8 cellular contexts compared by ENCODE assay signal in the genomic region with DNA sequence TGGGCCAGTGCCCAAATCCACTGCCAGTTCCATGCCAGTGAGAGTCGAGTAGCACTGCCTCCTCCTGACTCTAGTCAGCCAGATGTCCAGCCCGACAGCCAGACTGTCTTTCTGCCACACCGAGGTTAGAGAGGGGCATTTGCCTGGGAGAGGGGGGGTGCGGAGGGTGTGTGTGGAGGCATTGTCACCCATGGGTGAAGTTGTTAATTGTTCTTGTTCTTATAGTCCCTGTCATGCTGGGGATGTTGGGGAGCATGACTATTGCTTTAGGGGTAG. TPM values are rescaled to one million over a fixed set of nuclear protein-coding genes. Genes with fewer than 3 reads are reported as not detected.
A peak's percentile ranks its signal among the peaks of the same experiment; 100 is the strongest.
DNase-seq lines count a peak whose midpoint lies in the region; ATAC-seq and TF ChIP-seq lines count a peak whose summit lies in the region.

No MANE protein-coding gene starts in this region.

- peak overlapping the region; percentile 83 for H3K9ac ChIP-seq in mesendoderm (ENCODE audit: low read length)

- H3K36me3 ChIP-seq in cardiac muscle cell (peaks cover 18% of the 10 kb centered on the region), brain microvascular endothelial cell (replicated peaks) (peaks cover 27% of the 10 kb centered on the region), mesendoderm (ENCODE audit: control insufficient read depth, insufficient read depth, low read length) (no peaks in the 10 kb centered on the region), upper lobe of right lung (peaks cover 38% of the 10 kb centered on the region)

- intact Hi-C loops in Right ventricle myocardium superior (cut with DNase I): no loop called here
- intact Hi-C loops in upper lobe of right lung (cut with DNase I): no loop called here

- no peak overlapping the region for H4K5ac ChIP-seq in mesendoderm (ENCODE audit: low read length)

- no peak overlapping the region for H2BK5ac ChIP-seq in mesendoderm (ENCODE audit: low read length)

- DNase-seq in cardiac muscle cell (ENCODE audit: low read depth in 1 of 2, low spot score in 1 of 2) (no peak), Right ventricle myocardium superior (no peak), brain microvascular endothelial cell (no peak), mesendoderm (no peak), upper lobe of right lung (no peak), Ammon's horn (ENCODE audit: low spot score) (no peak)

- H3K4me1 ChIP-seq in cardiac muscle cell (ENCODE audit: low read depth) (peaks cover 16% of the 10 kb centered on the region), mesendoderm (ENCODE audit: control insufficient read depth, low read depth, low read length) (peaks cover 15% of the 10 kb centered on the region), upper lobe of right lung (peaks cover 38% of the 10 kb centered on the region)

- H3K79me1 ChIP-seq in mesendoderm (ENCODE audit: low read length): peaks cover 20% of the 10 kb centered on the region

- H3K4me3 ChIP-seq in cardiac muscle cell (peak overlapping the region; percentile 75), brain microvascular endothelial cell (ENCODE audit: low read depth, low read length) (peak overlapping the region; percentile 85), mesendoderm (ENCODE audit: low read length) (no peak overlapping the region), upper lobe of right lung (peak overlapping the region; percentile 98)

- H2BK120ac ChIP-seq in mesendoderm (ENCODE audit: low read depth, low read length): no peak overlapping the region

- H3K18ac ChIP-seq in mesendoderm (ENCODE audit: low read length): no peak overlapping the region

- no peak overlapping the region for H3K23ac ChIP-seq in mesendoderm (ENCODE audit: low read length)

- TF ChIP-seq CTCF in cardiac muscle cell (IDR thresholded peaks at IDR 0.05; ENCODE audit: low read depth, low read length): no peak
- no peak for TF ChIP-seq CTCF in brain microvascular endothelial cell (IDR thresholded peaks at IDR 0.05; ENCODE audit: low read depth, low read length, missing control alignments)
- no peak for TF ChIP-seq CTCF in upper lobe of right lung (IDR thresholded peaks at IDR 0.05)

- H2BK15ac ChIP-seq in mesendoderm (replicated peaks; ENCODE audit: low read depth): no peak overlapping the region

- no peak overlapping the region for H3K4ac ChIP-seq in mesendoderm (ENCODE audit: low read depth, low read length)

- H3K56ac ChIP-seq in mesendoderm (ENCODE audit: low read length): peak overlapping the region; percentile 96

- in situ Hi-C loops in brain microvascular endothelial cell (cut with HindIII; ENCODE audit: low pct_ligation_motif_present, low sequenced_read_pairs): no loop called here

- H2AK5ac ChIP-seq in mesendoderm (ENCODE audit: low read length): no peak overlapping the region

- H3K27ac ChIP-seq in cardiac muscle cell: peak overlapping the region; percentile 97
- H3K27ac ChIP-seq in brain microvascular endothelial cell: no peak overlapping the region
- H3K27ac ChIP-seq in mesendoderm (ENCODE audit: low read depth, low read length): no peak overlapping the region
- peak overlapping the region; percentile 91 for H3K27ac ChIP-seq in upper lobe of right lung

- no peak overlapping the region for H3K4me2 ChIP-seq in mesendoderm (ENCODE audit: low read length)

- ATAC-seq in Right ventricle myocardium superior (ENCODE audit: poor library complexity): no peak
- ATAC-seq in upper lobe of right lung: no peak
- no peak for ATAC-seq in HG03045 (IDR thresholded peaks at IDR 0.05; ENCODE audit: unreplicated experiment)
- ATAC-seq in HG02642 (IDR thresholded peaks at IDR 0.05; ENCODE audit: poor library complexity, unreplicated experiment): no peak

- peaks cover 30% of the 10 kb centered on the region for H3K79me2 ChIP-seq in mesendoderm (ENCODE audit: control insufficient read depth, insufficient read depth, low read length)

- no peak overlapping the region for H4K8ac ChIP-seq in mesendoderm (ENCODE audit: low read depth, low read length)

- no peaks in the 10 kb centered on the region for H3K9me3 ChIP-seq in cardiac muscle cell (ENCODE audit: low read depth)
- no peaks in the 10 kb centered on the region for H3K9me3 ChIP-seq in upper lobe of right lung

- H3K27me3 ChIP-seq in cardiac muscle cell (no peaks in the 10 kb centered on the region), brain microvascular endothelial cell (replicated peaks) (no peaks in the 10 kb centered on the region), mesendoderm (ENCODE audit: insufficient read depth, low read length, poor library complexity) (no peaks in the 10 kb centered on the region), upper lobe of right lung (no peaks in the 10 kb centered on the region)

- WGBS in mesendoderm (ENCODE audit: extremely low coverage, insufficient coverage, low lambda C conversion rate): no CpG with 5 or more reads among the region's 4 CpGs

RNA-seq across cellular contexts. Expression of a gene that starts 1.1 kb away (rescaled TPM):
- total RNA-seq in cardiac muscle cell: 24.1 and 30.4 TPM in 2 replicates
- 17.9 and 21.8 TPM in 2 replicates for polyA plus RNA-seq in cardiac muscle cell
- 28.5 TPM for total RNA-seq in Right ventricle myocardium superior
- polyA plus RNA-seq in mesendoderm (2013, experiment 1 of 2): 10.1 TPM
- 10.0 TPM for polyA plus RNA-seq in mesendoderm (2013, experiment 2 of 2)
- total RNA-seq in upper lobe of right lung: 34.6 TPM

RNA-seq across cellular contexts. Expression of a gene that starts 1.2 kb away (rescaled TPM):
- total RNA-seq in cardiac muscle cell: 132 and 157 TPM in 2 replicates
- polyA plus RNA-seq in cardiac muscle cell: 135 and 140 TPM in 2 replicates
- total RNA-seq in Right ventricle myocardium superior: 74.6 TPM
- polyA plus RNA-seq in mesendoderm (2013, experiment 1 of 2): 35.0 TPM
- 35.8 TPM for polyA plus RNA-seq in mesendoderm (2013, experiment 2 of 2)
- total RNA-seq in upper lobe of right lung: 99.1 TPM

RNA-seq across cellular contexts. Expression of a gene that starts 3.9 kb away (rescaled TPM):
- total RNA-seq in cardiac muscle cell: not detected in 2 replicates
- polyA plus RNA-seq in cardiac muscle cell: not detected in 2 replicates
- not detected for total RNA-seq in Right ventricle myocardium superior
- 0.70 TPM for polyA plus RNA-seq in mesendoderm (2013, experiment 1 of 2)
- polyA plus RNA-seq in mesendoderm (2013, experiment 2 of 2): 0.85 TPM
- not detected for total RNA-seq in upper lobe of right lung

RNA-seq across cellular contexts. Expression of a gene that starts 17.7 kb away (rescaled TPM):
- 45.7 and 51.5 TPM in 2 replicates for total RNA-seq in cardiac muscle cell
- polyA plus RNA-seq in cardiac muscle cell: 62.3 and 84.2 TPM in 2 replicates
- total RNA-seq in Right ventricle myocardium superior: 20.3 TPM
- 19.8 TPM for polyA plus RNA-seq in mesendoderm (2013, experiment 1 of 2)
- polyA plus RNA-seq in mesendoderm (2013, experiment 2 of 2): 19.8 TPM
- total RNA-seq in upper lobe of right lung: 34.9 TPM

RNA-seq across cellular contexts. Expression of a gene that starts 18.2 kb away (rescaled TPM):
- total RNA-seq in cardiac muscle cell (172 and 178 TPM in 2 replicates), Right ventricle myocardium superior (252 TPM), upper lobe of right lung (439 TPM)
- polyA plus RNA-seq in cardiac muscle cell: 96.0 and 98.0 TPM in 2 replicates
- 27.1 TPM for polyA plus RNA-seq in mesendoderm (2013, experiment 1 of 2)
- 27.7 TPM for polyA plus RNA-seq in mesendoderm (2013, experiment 2 of 2)

Comparison
In these comparisons a context has a peak if more than half of its experiments do, and no peak if none do; other contexts are left out.
1. H3K27ac ChIP-seq: peak in cardiac muscle cell (single experiment) and upper lobe of right lung (single experiment); none in brain microvascular endothelial cell (single experiment) and mesendoderm (single experiment).